ENCODE assay signal across 14 cellular contexts in the genomic region with DNA sequence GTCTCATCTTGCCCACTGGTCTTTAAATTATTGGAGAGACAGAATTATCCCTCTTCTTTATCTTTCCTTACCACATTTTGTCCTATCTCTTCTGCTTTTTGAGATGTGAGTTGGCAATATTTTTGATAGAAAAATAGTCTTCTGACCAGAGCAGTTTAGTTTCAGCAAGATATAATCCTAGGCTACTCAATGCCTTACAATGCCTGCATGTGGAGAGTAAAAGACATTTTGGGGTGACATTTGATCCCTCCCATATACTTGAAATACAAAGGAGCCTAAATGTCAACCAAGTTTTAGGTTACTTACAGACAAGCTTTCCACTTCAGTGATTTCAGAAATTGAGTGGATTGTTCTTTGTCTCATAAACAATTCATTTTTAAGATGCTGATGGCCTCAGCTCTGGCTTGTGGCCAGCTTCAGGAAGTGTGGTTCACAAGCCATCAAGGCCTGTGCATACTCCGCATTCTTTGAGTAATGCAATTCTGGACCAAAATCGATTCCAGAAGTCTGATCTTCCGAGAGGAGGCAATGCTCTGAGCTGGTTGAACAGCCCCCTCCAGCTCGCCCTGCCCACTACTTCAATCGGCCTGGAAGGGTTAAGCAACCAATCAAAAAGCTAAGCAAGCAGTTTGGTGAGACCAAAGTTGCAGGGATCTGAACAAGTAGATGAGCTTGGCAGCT.
DNase-seq lines count a peak whose midpoint lies in the region; TF ChIP-seq lines count a peak whose summit lies in the region.
"Had no signal": no experiment of that assay in that cellular context is flagged by ENCODE, and none has a peak within 500 bp of the region (broad histone marks: within the 10 kb centered on the region; RNA-seq: fewer than 3 reads in every experiment).

No MANE protein-coding gene starts in this region.

- no peak for TF ChIP-seq POLR2A in Peyer's patch (IDR thresholded peaks at IDR 0.05)

- DNase-seq in EH (ENCODE audit: low read depth): peak; percentile 90
- DNase-seq in NT2/D1 (ENCODE audit: low read depth, low spot score): peak; percentile 5
- DNase-seq in fibroblast of peridontal ligament (ENCODE audit: extremely low read depth): peak; percentile 99
- no peak for DNase-seq in osteocyte (ENCODE audit: extremely low spot score, unreplicated experiment)
- no peak for DNase-seq in WERI-Rb-1
- DNase-seq in central memory CD4-positive, alpha-beta T cell: no peak
- DNase-seq in Peyer's patch: no peak
- no peak for DNase-seq in GF-D8 (lab: John Stamatoyannopoulos, UW)
- DNase-seq: activated CD4-positive, alpha-beta T cell treated with anti-CD3 and anti-CD28 coated beads for 48 hours; activated naive CD4-positive, alpha-beta T cell; CD4-positive, alpha-beta memory T cell; MV-4-11; NCI-H748 treated with DMSO at 0.1 percent for 48 hours had no signal

- H3K4me1 ChIP-seq in NT2/D1 (ENCODE audit: insufficient read depth, insufficient read length) (no peaks in the 10 kb centered on the region), Peyer's patch (no peaks in the 10 kb centered on the region)
- H3K4me1 ChIP-seq: suprapubic skin had no signal

- H3K27me3 Mint-ChIP-seq in osteocyte (ENCODE audit: unreplicated experiment): no peaks in the 10 kb centered on the region
- H3K27me3 Mint-ChIP-seq: CD4-positive, alpha-beta memory T cell had no signal

- no peaks in the 10 kb centered on the region for H3K36me3 Mint-ChIP-seq in osteocyte (ENCODE audit: unreplicated experiment)
- H3K36me3 Mint-ChIP-seq: CD4-positive, alpha-beta memory T cell had no signal

- TF ChIP-seq CTCF in osteocyte (IDR thresholded peaks at IDR 0.05) (no peak), WERI-Rb-1 (IDR thresholded peaks at IDR 0.05; ENCODE audit: low read depth, low read length) (no peak), Peyer's patch (IDR thresholded peaks at IDR 0.05) (no peak)

- no peak overlapping the region for H3K9ac ChIP-seq in NT2/D1 (ENCODE audit: insufficient read length, low read depth)

- no peaks in the 10 kb centered on the region for H3K9me3 ChIP-seq in NT2/D1 (ENCODE audit: insufficient read depth, low read length)
- H3K9me3 ChIP-seq in WERI-Rb-1 (ENCODE audit: severe bottlenecking): no peaks in the 10 kb centered on the region
- no peaks in the 10 kb centered on the region for H3K9me3 ChIP-seq in Peyer's patch
- H3K9me3 ChIP-seq: suprapubic skin had no signal

- H3K4me3 ChIP-seq in NT2/D1 (ENCODE audit: insufficient read length, low read depth) (no peak overlapping the region), WERI-Rb-1 (ENCODE audit: low read depth, low read length) (no peak overlapping the region), Peyer's patch (no peak overlapping the region)
- H3K4me3 ChIP-seq: suprapubic skin had no signal

- no peak overlapping the region for H3K4me3 Mint-ChIP-seq in osteocyte (ENCODE audit: unreplicated experiment)
- H3K4me3 Mint-ChIP-seq: CD4-positive, alpha-beta memory T cell had no signal

- H3K9me3 Mint-ChIP-seq in osteocyte (ENCODE audit: unreplicated experiment): peaks cover 4% of the 10 kb centered on the region

- no peak overlapping the region for H3K27ac ChIP-seq in WERI-Rb-1
- no peak overlapping the region for H3K27ac ChIP-seq in Peyer's patch
- H3K27ac ChIP-seq: suprapubic skin had no signal

- peaks cover 17% of the 10 kb centered on the region for H3K4me1 Mint-ChIP-seq in osteocyte (ENCODE audit: unreplicated experiment)
- H3K4me1 Mint-ChIP-seq: CD4-positive, alpha-beta memory T cell had no signal

- H3K36me3 ChIP-seq in NT2/D1 (ENCODE audit: insufficient read depth, insufficient read length, low read length) (no peaks in the 10 kb centered on the region), WERI-Rb-1 (no peaks in the 10 kb centered on the region), Peyer's patch (no peaks in the 10 kb centered on the region)
- H3K36me3 ChIP-seq: suprapubic skin had no signal

- H3K27me3 ChIP-seq in NT2/D1 (ENCODE audit: insufficient read depth, insufficient read length): no peaks in the 10 kb centered on the region
- H3K27me3 ChIP-seq in WERI-Rb-1 (ENCODE audit: insufficient read depth, low read depth, severe bottlenecking): peaks cover 2% of the 10 kb centered on the region
- no peaks in the 10 kb centered on the region for H3K27me3 ChIP-seq in Peyer's patch
- H3K27me3 ChIP-seq: suprapubic skin had no signal

- H3K27ac Mint-ChIP-seq in osteocyte (ENCODE audit: unreplicated experiment): peak overlapping the region; percentile 32

Comparison
In these comparisons a context has a peak if more than half of its experiments do, and no peak if none do; other contexts are left out.
1. DNase-seq: peak in EH (single experiment), NT2/D1 (single experiment) and fibroblast of peridontal ligament (single experiment); none in osteocyte (single experiment), WERI-Rb-1 (single experiment), central memory CD4-positive, alpha-beta T cell (single experiment), Peyer's patch (0 of 3) and GF-D8 (single experiment).